Comparison of ENCODE assay signal across 1 cellular context in the genomic region with DNA sequence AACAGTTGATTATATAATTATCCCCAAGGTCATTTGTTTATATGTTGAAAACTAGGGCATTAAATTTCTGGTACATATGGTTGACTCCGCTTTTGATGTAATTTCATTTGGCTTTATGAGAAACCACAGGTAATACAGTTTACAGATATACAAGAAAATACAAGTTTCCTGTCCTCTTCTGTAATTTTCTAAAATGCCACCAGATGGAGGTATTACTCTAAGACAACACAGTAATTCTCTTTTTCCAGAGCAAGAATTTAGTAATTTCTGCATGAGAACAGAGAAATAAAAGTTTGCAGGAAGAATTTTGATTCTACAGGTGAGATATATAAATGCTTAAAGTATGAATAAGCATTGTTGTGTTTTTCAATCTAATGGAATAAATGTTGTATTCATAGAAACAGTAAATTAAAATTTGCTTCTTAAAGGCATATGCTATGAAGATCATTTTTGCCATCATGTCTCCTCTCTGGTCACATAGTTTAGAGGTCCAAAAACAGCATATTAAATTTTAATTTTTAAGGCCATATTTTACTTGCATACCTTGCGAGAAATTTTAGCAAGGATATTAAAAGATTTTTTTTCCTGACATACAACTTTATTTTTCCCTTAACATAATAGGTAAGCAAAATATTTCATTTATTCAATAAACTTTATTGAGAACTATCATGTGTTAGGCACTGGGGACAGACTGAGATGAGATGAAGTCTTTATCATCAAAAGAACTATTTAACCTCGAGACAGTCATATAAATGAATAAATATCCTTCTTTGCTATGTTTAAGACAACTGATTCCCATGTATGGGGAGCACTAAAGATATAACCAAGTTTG.
TF ChIP-seq lines count a peak whose summit lies in the region.

No MANE protein-coding gene starts in this region.

TF ChIP-seq in WTC11, 78 proteins besides CTCF, POLR2A, EP300 and RAD21 (continued from another document):
- TF ChIP-seq, protein P1, sequence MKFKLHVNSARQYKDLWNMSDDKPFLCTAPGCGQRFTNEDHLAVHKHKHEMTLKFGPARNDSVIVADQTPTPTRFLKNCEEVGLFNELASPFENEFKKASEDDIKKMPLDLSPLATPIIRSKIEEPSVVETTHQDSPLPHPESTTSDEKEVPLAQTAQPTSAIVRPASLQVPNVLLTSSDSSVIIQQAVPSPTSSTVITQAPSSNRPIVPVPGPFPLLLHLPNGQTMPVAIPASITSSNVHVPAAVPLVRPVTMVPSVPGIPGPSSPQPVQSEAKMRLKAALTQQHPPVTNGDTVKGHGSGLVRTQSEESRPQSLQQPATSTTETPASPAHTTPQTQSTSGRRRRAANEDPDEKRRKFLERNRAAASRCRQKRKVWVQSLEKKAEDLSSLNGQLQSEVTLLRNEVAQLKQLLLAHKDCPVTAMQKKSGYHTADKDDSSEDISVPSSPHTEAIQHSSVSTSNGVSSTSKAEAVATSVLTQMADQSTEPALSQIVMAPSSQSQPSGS (CRISPR knock-in tag; IDR thresholded peaks at IDR 0.05; ENCODE audit: borderline replicate concordance, low read depth): no peak
- no peak for TF ChIP-seq FOXK1 (CRISPR knock-in tag; IDR thresholded peaks at IDR 0.05)
- no peak for TF ChIP-seq SMAD4 (CRISPR knock-in tag; IDR thresholded peaks at IDR 0.05)
- TF ChIP-seq ZNF219 (CRISPR knock-in tag; IDR thresholded peaks at IDR 0.05; ENCODE audit: borderline replicate concordance): no peak
